In genomic region chr4:158812133-158812532, GRCh38 we compare ENCODE assay signal across 16 cellular contexts. TPM values are rescaled to one million over a fixed set of nuclear protein-coding genes. Genes with fewer than 3 reads are reported as not detected.
DNase-seq lines count a peak whose midpoint lies in the region; ATAC-seq, FAIRE-seq and TF ChIP-seq lines count a peak whose summit lies in the region.
"Had no signal": no experiment of that assay in that cellular context is flagged by ENCODE, and none has a peak within 500 bp of the region (broad histone marks: within the 10 kb centered on the region; RNA-seq: fewer than 3 reads in every experiment).

No MANE protein-coding gene starts in this region.

- H3K4me1 Mint-ChIP-seq in mesothelial cell of epicardium, result peaks cover 55% of the 10 kb centered on the region

- no peak for ATAC-seq in mucosa of descending colon
- ATAC-seq: effector memory CD8-positive, alpha-beta T cell; HCT116 had no signal

- no peak for FAIRE-seq in D721Med (lab: Jason Lieb, UNC)

- H3K27ac ChIP-seq in OCI-LY3 (ENCODE audit: low read length) (no peak overlapping the region), colonic mucosa (peak overlapping the region; percentile 83), suprapubic skin (peak overlapping the region; percentile 85)
- H3K27ac ChIP-seq: KMS-11 had no signal

- peak overlapping the region; percentile 92 for H3K27ac Mint-ChIP-seq in mesothelial cell of epicardium

- peaks cover 30% of the 10 kb centered on the region for H3K4me1 ChIP-seq in OCI-LY3 (ENCODE audit: low read length)
- H3K4me1 ChIP-seq in colonic mucosa, result peaks cover 7% of the 10 kb centered on the region
- H3K4me1 ChIP-seq in suprapubic skin, result peaks cover 51% of the 10 kb centered on the region
- peaks cover 50% of the 10 kb centered on the region for H3K4me1 ChIP-seq in mucosa of descending colon (ENCODE audit: low read depth)

- H3K4me2 ChIP-seq in OCI-LY3 (ENCODE audit: low read length), result peak overlapping the region; percentile 54

- H3K27me3 Mint-ChIP-seq in mesothelial cell of epicardium (ENCODE audit: low read depth), result no peaks in the 10 kb centered on the region
- H3K27me3 Mint-ChIP-seq: activated CD4-positive, alpha-beta T cell treated with anti-CD3 and anti-CD28 coated beads, Interleukin-2, amount 10 ng/mL, durations not matched to agents 7 days and 5 days; activated naive CD4-positive, alpha-beta T cell treated with anti-CD3 and anti-CD28 coated beads, Interleukin-2, amount 10 ng/mL, durations not matched to agents 7 days and 5 days; effector memory CD8-positive, alpha-beta T cell had no signal

- TF ChIP-seq CTCF in OCI-LY3 (IDR thresholded peaks at IDR 0.05; ENCODE audit: low read depth, low read length) (no peak), colonic mucosa (IDR thresholded peaks at IDR 0.05) (no peak), mesothelial cell of epicardium (IDR thresholded peaks at IDR 0.05; ENCODE audit: unreplicated experiment) (no peak), suprapubic skin (IDR thresholded peaks at IDR 0.05) (no peak), D721Med (IDR thresholded peaks at IDR 0.05; ENCODE audit: insufficient read depth, missing control alignments) (no peak), mucosa of descending colon (IDR thresholded peaks at IDR 0.05) (no peak)

- no peak for DNase-seq in colonic mucosa
- DNase-seq in mesothelial cell of epicardium (ENCODE audit: low spot score in 2 of 2, unreplicated experiment in 2 of 2), result no peak
- no peak for DNase-seq in suprapubic skin (ENCODE audit: low spot score in 2 of 2)
- no peak for DNase-seq in SW 1271 (lab: John Stamatoyannopoulos, UW)
- no peak for DNase-seq in D721Med (ENCODE audit: insufficient read length, low spot score)
- no peak for DNase-seq in mucosa of descending colon
- no peak for DNase-seq in NCI-H1105 (lab: John Stamatoyannopoulos, UW)
- DNase-seq: activated CD4-positive, alpha-beta T cell treated with anti-CD3 and anti-CD28 coated beads, Interleukin-2, amount 10 ng/mL, durations not matched to agents 7 days and 5 days; activated naive CD4-positive, alpha-beta T cell treated with anti-CD3 and anti-CD28 coated beads, Interleukin-2, amount 10 ng/mL, durations not matched to agents 7 days and 5 days; COR-L47; effector memory CD8-positive, alpha-beta T cell; NCI-H2081 had no signal

- intact Hi-C loops in colonic mucosa (cut with DNase I), result no loop called here
- intact Hi-C loops in mucosa of descending colon (cut with DNase I, micrococcal nuclease), result no loop called here

- 89% methylated on average over 2 of the region's 2 CpGs for WGBS in suprapubic skin

- no peak overlapping the region for H2AFZ ChIP-seq in OCI-LY3 (ENCODE audit: low read depth, low read length)

- H3K9me3 ChIP-seq in OCI-LY3 (ENCODE audit: insufficient read depth, low read length), result no peaks in the 10 kb centered on the region
- no peaks in the 10 kb centered on the region for H3K9me3 ChIP-seq in colonic mucosa
- no peaks in the 10 kb centered on the region for H3K9me3 ChIP-seq in suprapubic skin
- no peaks in the 10 kb centered on the region for H3K9me3 ChIP-seq in mucosa of descending colon

- H3K9ac ChIP-seq in OCI-LY3 (ENCODE audit: low read length), result no peak overlapping the region
- peak overlapping the region in 1 of 2 donors; percentile 58 for H3K9ac ChIP-seq in colonic mucosa (ENCODE audit: low read depth in 2 of 2, low read length in 2 of 2)
- H3K9ac ChIP-seq: KMS-11 had no signal

- H3K4me3 Mint-ChIP-seq in mesothelial cell of epicardium, result no peak overlapping the region
- H3K4me3 Mint-ChIP-seq: activated CD4-positive, alpha-beta T cell treated with anti-CD3 and anti-CD28 coated beads, Interleukin-2, amount 10 ng/mL, durations not matched to agents 7 days and 5 days; activated naive CD4-positive, alpha-beta T cell treated with anti-CD3 and anti-CD28 coated beads, Interleukin-2, amount 10 ng/mL, durations not matched to agents 7 days and 5 days; effector memory CD8-positive, alpha-beta T cell had no signal

- no peak for TF ChIP-seq EP300 in suprapubic skin (IDR thresholded peaks at IDR 0.05)

- H3K9me3 Mint-ChIP-seq in mesothelial cell of epicardium, result no peaks in the 10 kb centered on the region
- H3K9me3 Mint-ChIP-seq: activated CD4-positive, alpha-beta T cell treated with anti-CD3 and anti-CD28 coated beads, Interleukin-2, amount 10 ng/mL, durations not matched to agents 7 days and 5 days; activated naive CD4-positive, alpha-beta T cell treated with anti-CD3 and anti-CD28 coated beads, Interleukin-2, amount 10 ng/mL, durations not matched to agents 7 days and 5 days; effector memory CD8-positive, alpha-beta T cell; T-helper 1 cell treated with Interleukin-12 subunit alpha and Interleukin-12 subunit beta and Interleukin-4 antibody, amounts not matched to agents 30 μg/mL and 1 μg/mL, for 36 hours had no signal

- H3K27me3 ChIP-seq in OCI-LY3 (ENCODE audit: low read depth, low read length) (peaks cover 91% of the 10 kb centered on the region), colonic mucosa (no peaks in the 10 kb centered on the region), suprapubic skin (no peaks in the 10 kb centered on the region)

- no peak for TF ChIP-seq POLR2A in suprapubic skin (IDR thresholded peaks at IDR 0.05)

- H3K4me3 ChIP-seq in OCI-LY3 (ENCODE audit: low read length) (peak overlapping the region; percentile 24; the same call in 1 of the 2 replicates), colonic mucosa (no peak overlapping the region), suprapubic skin (no peak overlapping the region), mucosa of descending colon (no peak overlapping the region)

- no peaks in the 10 kb centered on the region for H3K36me3 Mint-ChIP-seq in mesothelial cell of epicardium

- H3K36me3 ChIP-seq in OCI-LY3 (replicated peaks; ENCODE audit: low read depth, low read length) (no peaks in the 10 kb centered on the region), colonic mucosa (no peaks in the 10 kb centered on the region), suprapubic skin (no peaks in the 10 kb centered on the region), mucosa of descending colon (ENCODE audit: low read depth) (no peaks in the 10 kb centered on the region)

- H4K20me1 ChIP-seq in OCI-LY3 (ENCODE audit: insufficient read depth, low read length), result peaks cover 41% of the 10 kb centered on the region

- H3K79me2 ChIP-seq in OCI-LY3 (ENCODE audit: low read length), result no peaks in the 10 kb centered on the region

RNA-seq across cellular contexts. Expression of gene FNIP2, which starts 43.3 kb away (rescaled TPM):
- total RNA-seq in colonic mucosa (10 to 100 TPM; 56.2 to 89.6 TPM), mesothelial cell of epicardium (31.4 to 32.9 TPM (median 32.1 TPM) in 3 replicates), suprapubic skin (10 to 100 TPM; 21.4 to 31.7 (median 28.1) TPM), mucosa of descending colon (10 to 100 TPM; 61.8 to 94.1 (median 73.4) TPM)
